Comparison of ENCODE assay signal across 8 cellular contexts in genomic region chr7:38070718-38071117, GRCh38.
A peak's percentile ranks its signal among the peaks of the same experiment; 100 is the strongest.
DNase-seq lines count a peak whose midpoint lies in the region; ATAC-seq and TF ChIP-seq lines count a peak whose summit lies in the region.

No MANE protein-coding gene starts in this region.

- no peak overlapping the region for H3K27ac ChIP-seq in CD4-positive, alpha-beta T cell (ENCODE audit: low read depth, low read length)
- no peak overlapping the region for H3K27ac ChIP-seq in left lung

- H3K27ac Mint-ChIP-seq in CD4-positive, alpha-beta T cell, result no peak overlapping the region
- no peak overlapping the region for H3K27ac Mint-ChIP-seq in activated naive CD4-positive, alpha-beta T cell treated with anti-CD3 and anti-CD28 coated beads, Interleukin-2, amount 50 U/mL, for 72 hours

- no peaks in the 10 kb centered on the region for H3K9me3 Mint-ChIP-seq in CD4-positive, alpha-beta T cell
- H3K9me3 Mint-ChIP-seq in activated naive CD4-positive, alpha-beta T cell treated with anti-CD3 and anti-CD28 coated beads, Interleukin-2, amount 50 U/mL, for 72 hours, result no peaks in the 10 kb centered on the region

- no peak overlapping the region for H3K9ac ChIP-seq in adipocyte (ENCODE audit: low read length)

- H3K36me3 Mint-ChIP-seq in CD4-positive, alpha-beta T cell (ENCODE audit: low read depth), result no peaks in the 10 kb centered on the region
- H3K36me3 Mint-ChIP-seq in activated naive CD4-positive, alpha-beta T cell treated with anti-CD3 and anti-CD28 coated beads, Interleukin-2, amount 50 U/mL, for 72 hours, result no peaks in the 10 kb centered on the region

- TF ChIP-seq CTCF in CD4-positive, alpha-beta T cell (IDR thresholded peaks at IDR 0.05), result peak; percentile 38
- peak in 1 of 2 donors; percentile 36 for TF ChIP-seq CTCF in left lung (IDR thresholded peaks at IDR 0.05)

- H3K4me1 ChIP-seq in adipocyte (ENCODE audit: control insufficient read depth, insufficient read depth, low read length), result no peaks in the 10 kb centered on the region
- no peaks in the 10 kb centered on the region for H3K4me1 ChIP-seq in left lung

- no peaks in the 10 kb centered on the region for H3K36me3 ChIP-seq in adipocyte (ENCODE audit: control insufficient read depth, insufficient read depth, low read length, severe bottlenecking)
- H3K36me3 ChIP-seq in left lung, result no peaks in the 10 kb centered on the region

- H3K4me3 Mint-ChIP-seq in CD4-positive, alpha-beta T cell, result no peak overlapping the region

- H3K9me3 ChIP-seq in CD4-positive, alpha-beta T cell (ENCODE audit: control insufficient read depth, low read length), result no peaks in the 10 kb centered on the region
- H3K9me3 ChIP-seq in adipocyte (ENCODE audit: control insufficient read depth, low read length) (no peaks in the 10 kb centered on the region), left lung (no peaks in the 10 kb centered on the region)

- H3K4me1 Mint-ChIP-seq in CD4-positive, alpha-beta T cell (ENCODE audit: low read depth), result no peaks in the 10 kb centered on the region

- H3K4me3 ChIP-seq in adipocyte (ENCODE audit: low read length) (no peak overlapping the region), left lung (no peak overlapping the region)

- no peak for DNase-seq in CD4-positive, alpha-beta T cell
- DNase-seq in adipocyte (ENCODE audit: low read depth) (peak; percentile 44), left lung (no peak), putamen (ENCODE audit: low spot score) (no peak)
- DNase-seq in stimulated activated naive CD4-positive, alpha-beta T cell (lab: John Stamatoyannopoulos, UW), result no peak
- DNase-seq in activated naive CD4-positive, alpha-beta T cell treated with anti-CD3 and anti-CD28 coated beads, Interleukin-2, amount 50 U/mL, for 72 hours (ENCODE audit: low spot score in 2 of 2), result no peak

- peaks cover 6% of the 10 kb centered on the region for H3K27me3 ChIP-seq in CD4-positive, alpha-beta T cell (ENCODE audit: control insufficient read depth, insufficient read depth, low read length)
- no peaks in the 10 kb centered on the region for H3K27me3 ChIP-seq in adipocyte (replicated peaks; ENCODE audit: control insufficient read depth, insufficient read depth, low read length)
- H3K27me3 ChIP-seq in left lung, result no peaks in the 10 kb centered on the region

- CTCF ChIA-PET in CD4-positive, alpha-beta T cell (lab: Charles Lee), result no interaction called here

- no peak for ATAC-seq in CD4-positive, alpha-beta T cell (ENCODE audit: poor library complexity)
- ATAC-seq in HG03175 (IDR thresholded peaks at IDR 0.05; ENCODE audit: unreplicated experiment) (peak; percentile 64), left lung (peak; percentile 50), HG02623 (IDR thresholded peaks at IDR 0.05; ENCODE audit: unreplicated experiment) (no peak)
- no peak for ATAC-seq in activated naive CD4-positive, alpha-beta T cell treated with anti-CD3 and anti-CD28 coated beads, Interleukin-2, amount 50 U/mL, for 72 hours

- intact Hi-C loops in CD4-positive, alpha-beta T cell (cut with DNase I, micrococcal nuclease), result no loop called here
- intact Hi-C loops in left lung (cut with DNase I), result no loop called here

- H3K27me3 Mint-ChIP-seq in CD4-positive, alpha-beta T cell, result peaks cover 32% of the 10 kb centered on the region

- POLR2A ChIA-PET in CD4-positive, alpha-beta T cell (lab: Charles Lee), result no interaction called here

Comparison
In these comparisons a context has a peak if more than half of its experiments do, and no peak if none do; other contexts are left out.
1. ATAC-seq: peak in HG03175 (single experiment) and left lung (single experiment); none in CD4-positive, alpha-beta T cell (single experiment), HG02623 (single experiment) and activated naive CD4-positive, alpha-beta T cell treated with anti-CD3 and anti-CD28 coated beads, Interleukin-2, amount 50 U/mL, for 72 hours (0 of 2).